8 cellular contexts compared by ENCODE assay signal in the genomic region with DNA sequence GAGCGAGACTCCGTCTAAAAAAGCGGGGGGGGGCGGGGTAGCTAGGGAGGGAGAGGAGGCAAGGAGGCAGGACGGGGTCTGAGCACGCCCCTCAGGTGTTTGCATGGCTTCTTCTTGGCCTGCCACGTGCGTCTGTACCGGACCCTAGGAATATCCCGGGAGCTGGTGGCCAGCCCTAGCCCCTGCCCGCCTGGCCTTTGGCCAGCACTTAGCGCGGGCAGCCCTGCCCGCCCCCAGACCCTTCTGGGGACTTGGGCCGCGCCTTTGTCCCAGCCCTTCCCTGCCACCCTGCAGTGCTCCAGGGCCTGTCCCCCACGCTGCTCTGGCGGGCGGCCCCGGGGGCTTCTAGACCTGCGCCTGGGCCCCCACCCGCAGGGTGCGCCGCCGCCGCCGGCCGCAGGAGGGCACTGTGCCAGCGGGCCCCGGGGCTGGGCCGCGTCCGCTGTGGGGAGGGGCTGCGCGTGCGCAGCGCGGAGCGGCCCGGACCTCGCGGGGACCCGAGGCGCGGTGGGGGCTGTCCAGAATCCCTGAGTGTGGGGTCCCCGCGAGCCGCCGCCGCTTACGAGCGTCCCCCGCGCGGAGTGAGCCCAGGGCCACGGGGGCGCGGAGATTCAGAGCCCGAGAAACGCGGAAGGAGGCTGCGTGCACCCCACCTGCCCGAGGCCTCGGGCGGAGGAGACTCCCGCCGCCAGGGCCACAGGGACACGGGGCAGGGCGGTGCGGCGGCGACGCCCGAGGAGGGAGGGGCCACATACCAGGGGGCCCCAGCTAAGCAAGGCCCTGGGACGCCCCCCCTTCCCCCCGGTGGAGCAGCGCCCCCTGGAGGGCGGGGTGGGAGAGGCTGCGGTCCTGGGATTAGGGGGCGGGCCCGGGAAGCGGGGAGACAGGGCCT. TPM values are rescaled to one million over a fixed set of nuclear protein-coding genes. Genes with fewer than 3 reads are reported as not detected.
A peak's percentile ranks its signal among the peaks of the same experiment; 100 is the strongest.
DNase-seq lines count a peak whose midpoint lies in the region; ATAC-seq lines count a peak whose summit lies in the region.

No MANE protein-coding gene starts in this region.

- DNase-seq in GDM1 (lab: John Stamatoyannopoulos, UW) (peak; percentile 69), SW480 (ENCODE audit: low spot score) (peak; percentile 83), hypothalamus (lab: John Stamatoyannopoulos, UW) (peak in 28 of 51 donors; percentile 32 to 76 (median 56)), DMS153 treated with DMSO at 0.1 percent for 48 hours (lab: John Stamatoyannopoulos, UW; ENCODE audit: unreplicated experiment) (no peak)

- ATAC-seq in GM21423 (IDR thresholded peaks at IDR 0.05; ENCODE audit: unreplicated experiment): peak; percentile 86

- H3K27me3 ChIP-seq in HUES6 (ENCODE audit: control insufficient read depth, insufficient read depth, low read length) (no peaks in the 10 kb centered on the region), skeletal muscle satellite cell (ENCODE audit: control insufficient read depth, insufficient read depth, low read length) (no peaks in the 10 kb centered on the region)

- H3K4me3 ChIP-seq in HUES6 (ENCODE audit: low read depth, low read length): peak overlapping the region; percentile 78
- H3K4me3 ChIP-seq in skeletal muscle satellite cell (ENCODE audit: low read length): peak overlapping the region; percentile 89

- H3K4me2 ChIP-seq in skeletal muscle satellite cell (ENCODE audit: low read length): peak overlapping the region; percentile 99

- peaks cover 19% of the 10 kb centered on the region for H3K36me3 ChIP-seq in HUES6 (ENCODE audit: control insufficient read depth, insufficient read depth, low read length)
- H3K36me3 ChIP-seq in skeletal muscle satellite cell (ENCODE audit: insufficient read depth, low read length): no peaks in the 10 kb centered on the region

- H3K27ac ChIP-seq in HUES6 (ENCODE audit: low read depth, low read length): peak overlapping the region; percentile 91
- peak overlapping the region; percentile 76 for H3K27ac ChIP-seq in angular gyrus (ENCODE audit: low read depth, low read length)

- peak overlapping the region; percentile 90 for H3K9ac ChIP-seq in HUES6 (ENCODE audit: low read length)
- H3K9ac ChIP-seq in skeletal muscle satellite cell (ENCODE audit: low read depth, low read length): peak overlapping the region; percentile 97

- H3K9me3 ChIP-seq in HUES6 (ENCODE audit: control insufficient read depth, insufficient read depth, low read depth, low read length): no peaks in the 10 kb centered on the region
- H3K9me3 ChIP-seq in skeletal muscle satellite cell (replicated peaks; ENCODE audit: low read length): no peaks in the 10 kb centered on the region

- peaks cover 27% of the 10 kb centered on the region for H3K4me1 ChIP-seq in HUES6 (ENCODE audit: control insufficient read depth, insufficient read depth, low read length)
- H3K4me1 ChIP-seq in skeletal muscle satellite cell (ENCODE audit: control insufficient read depth, insufficient read depth, low read length): peaks cover 18% of the 10 kb centered on the region

RNA-seq across cellular contexts. Expression of gene SLC25A29, which starts 21.0 kb away (rescaled TPM):
- 7.0 and 8.9 TPM in 2 replicates for total RNA-seq in skeletal muscle satellite cell (2012; rRNA removed)

RNA-seq across cellular contexts. Expression of gene SLC25A47, which starts 37.9 kb away (rescaled TPM):
- total RNA-seq in skeletal muscle satellite cell (2012; rRNA removed): not detected in 2 replicates

RNA-seq across cellular contexts. Expression of gene YY1, which starts 46.3 kb away (rescaled TPM):
- 38.0 and 39.3 TPM in 2 replicates for total RNA-seq in skeletal muscle satellite cell (2012; rRNA removed)
